ENCODE assay signal across 1 cellular context in genomic region chr16:81313731-81314602, GRCh38.
TF ChIP-seq lines count a peak whose summit lies in the region.

No MANE protein-coding gene starts in this region.

TF ChIP-seq in HepG2, 621 proteins besides CTCF, POLR2A, EP300 and RAD21 (continued from another document and continues in another):
- TF ChIP-seq E2F2 (CRISPR knock-in tag; IDR thresholded peaks at IDR 0.05; ENCODE audit: borderline replicate concordance) (no peak), SRSF4 (IDR thresholded peaks at IDR 0.05; ENCODE audit: low read depth, low read length, poor library complexity, severe bottlenecking) (no peak), ZNF225 (CRISPR knock-in tag; IDR thresholded peaks at IDR 0.05) (no peak), ZNF275 (CRISPR knock-in tag; IDR thresholded peaks at IDR 0.05; ENCODE audit: borderline replicate concordance) (no peak), KAT8 (CRISPR knock-in tag; IDR thresholded peaks at IDR 0.05) (peak; percentile 45; the same call in 1 of the 2 replicates), MYC (CRISPR knock-in tag; IDR thresholded peaks at IDR 0.05; ENCODE audit: borderline replicate concordance) (no peak), SOX6 (IDR thresholded peaks at IDR 0.05) (no peak), SOX6 (CRISPR knock-in tag; IDR thresholded peaks at IDR 0.05) (no peak), ZFY (CRISPR knock-in tag; IDR thresholded peaks at IDR 0.05) (no peak), ZBTB10 (CRISPR knock-in tag; IDR thresholded peaks at IDR 0.05; ENCODE audit: borderline replicate concordance) (0 out of 2 replicates have a peak, but pooled peaks have one; percentile 24), ZNF253 (CRISPR knock-in tag; IDR thresholded peaks at IDR 0.05; ENCODE audit: borderline replicate concordance) (no peak), HMG20A (CRISPR knock-in tag; IDR thresholded peaks at IDR 0.05; ENCODE audit: borderline replicate concordance) (no peak), HNRNPLL (IDR thresholded peaks at IDR 0.05; ENCODE audit: low read depth, low read length, poor library complexity, severe bottlenecking) (no peak), LBX2 (CRISPR knock-in tag; IDR thresholded peaks at IDR 0.05; ENCODE audit: borderline replicate concordance) (no peak), ZNF136 (CRISPR knock-in tag; IDR thresholded peaks at IDR 0.05; ENCODE audit: low read depth) (no peak), MTF2 (CRISPR knock-in tag; IDR thresholded peaks at IDR 0.05; ENCODE audit: borderline replicate concordance) (no peak), MYNN (CRISPR knock-in tag; IDR thresholded peaks at IDR 0.05; ENCODE audit: low read depth) (0 out of 2 replicates have a peak, but pooled peaks have one; percentile 31), ZNF644 (CRISPR knock-in tag; IDR thresholded peaks at IDR 0.05; ENCODE audit: low read depth) (no peak), TFDP2 (CRISPR knock-in tag; IDR thresholded peaks at IDR 0.05) (no peak), MXD3 (CRISPR knock-in tag; IDR thresholded peaks at IDR 0.05) (no peak), PRDM15 (CRISPR knock-in tag; IDR thresholded peaks at IDR 0.05) (0 out of 2 replicates have a peak, but pooled peaks have one; percentile 19), MTA3 (CRISPR knock-in tag; IDR thresholded peaks at IDR 0.05) (no peak), ZNF251 (CRISPR knock-in tag; IDR thresholded peaks at IDR 0.05) (no peak), TCF7 (IDR thresholded peaks at IDR 0.05; ENCODE audit: low read depth) (0 out of 2 replicates have a peak, but pooled peaks have one; percentile 15), ARNTL (CRISPR knock-in tag; IDR thresholded peaks at IDR 0.05) (no peak), ZNF576 (CRISPR knock-in tag; IDR thresholded peaks at IDR 0.05) (no peak), ZBTB7B (CRISPR knock-in tag; IDR thresholded peaks at IDR 0.05) (no peak), ZNF709 (CRISPR knock-in tag; IDR thresholded peaks at IDR 0.05) (peak; percentile 30; the same call in 1 of the 2 replicates), ZNF770 (CRISPR knock-in tag; IDR thresholded peaks at IDR 0.05) (no peak), RBM39 (IDR thresholded peaks at IDR 0.05; ENCODE audit: low read depth, low read length, poor library complexity, severe bottlenecking) (no peak), ZNF660 (CRISPR knock-in tag; IDR thresholded peaks at IDR 0.05; ENCODE audit: borderline replicate concordance, low read depth) (no peak), ZSCAN31 (CRISPR knock-in tag; IDR thresholded peaks at IDR 0.05; ENCODE audit: low read depth) (no peak), KLF13 (CRISPR knock-in tag; IDR thresholded peaks at IDR 0.05) (no peak), MAZ (IDR thresholded peaks at IDR 0.05; ENCODE audit: borderline replicate concordance, low read depth, low read length) (no peak), MAZ (CRISPR knock-in tag; IDR thresholded peaks at IDR 0.05; ENCODE audit: low read depth) (no peak), ZBTB43 (CRISPR knock-in tag; conservative IDR thresholded peaks at IDR 0.05) (no peak), TEAD3 (CRISPR knock-in tag; optimal IDR thresholded peaks at IDR 0.05; ENCODE audit: borderline replicate concordance) (peak; percentile 76), REST (IDR thresholded peaks at IDR 0.05; ENCODE audit: borderline replicate concordance in 1 of 2, low read depth in 1 of 2, low read length in 2 of 2) (no peak), GFI1 (CRISPR knock-in tag; IDR thresholded peaks at IDR 0.05; ENCODE audit: borderline replicate concordance) (0 out of 2 replicates have a peak, but pooled peaks have one; percentile 13), ZNF3 (CRISPR knock-in tag; IDR thresholded peaks at IDR 0.05) (no peak), ATM (IDR thresholded peaks at IDR 0.05; ENCODE audit: borderline replicate concordance) (no peak)
